8 cellular contexts compared by ENCODE assay signal in the genomic region with DNA sequence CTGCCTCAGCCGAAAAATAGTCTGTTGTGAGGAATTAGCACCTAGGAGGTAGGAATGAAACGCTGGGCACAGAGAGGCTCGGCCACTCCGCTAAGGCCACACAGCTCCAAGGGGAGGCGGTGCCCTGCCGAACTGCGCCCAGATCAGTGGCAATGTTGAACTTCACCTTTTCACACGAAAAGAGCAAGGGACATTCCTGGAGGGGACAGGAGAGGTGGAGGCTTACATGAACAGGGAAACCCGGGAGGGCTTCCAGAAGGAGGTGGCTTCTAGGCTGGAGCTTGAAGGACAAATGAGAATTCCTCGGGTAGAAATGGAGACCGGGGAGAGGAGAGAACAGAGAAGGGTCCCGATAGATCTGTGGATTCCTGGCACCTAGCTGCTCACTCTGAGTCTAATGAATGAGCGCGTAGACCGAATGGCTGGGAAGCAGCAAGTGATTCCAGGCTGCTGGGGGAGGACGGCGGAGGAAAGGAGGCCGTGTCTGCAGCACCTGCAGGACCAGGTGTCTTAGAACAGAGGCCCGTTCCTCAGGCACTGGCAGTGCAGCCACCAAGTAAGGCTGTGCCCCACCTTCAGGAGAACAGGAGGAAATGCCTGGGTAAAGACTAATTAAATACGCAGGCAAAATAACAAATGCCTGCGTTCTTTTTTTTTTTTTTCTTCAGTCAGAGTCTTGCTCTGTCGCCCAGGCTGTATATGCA. TPM values are rescaled to one million over a fixed set of nuclear protein-coding genes. Genes with fewer than 3 reads are reported as not detected.
DNase-seq lines count a peak whose midpoint lies in the region; ATAC-seq and TF ChIP-seq lines count a peak whose summit lies in the region.

No MANE protein-coding gene starts in this region.

- H2AK5ac ChIP-seq in IMR-90 (ENCODE audit: low read depth, low read length), result peak overlapping the region; percentile 96

- TF ChIP-seq RAD21 in IMR-90 (IDR thresholded peaks at IDR 0.05; ENCODE audit: low read length), result peak; percentile 14; the same call in 1 of the 2 replicates

- H3K14ac ChIP-seq in IMR-90 (replicated peaks; ENCODE audit: low read depth, low read length), result peak overlapping the region; percentile 75

- peak overlapping the region; percentile 78; the same call in 1 of the 2 replicates for H3K18ac ChIP-seq in IMR-90 (ENCODE audit: low read depth, low read length)

- intact Hi-C loops in IMR-90 (cut with micrococcal nuclease) (loop anchor here (1.0 kb wide), 1 partner anchor 98 kb away; no protein-coding TSS in a partner anchor), adrenal gland (cut with DNase I) (loop anchor here in 1 of 2 donors (5.0 to 10.0 kb wide), 2 partner anchors 99 to 186 kb away; a partner anchor contains a TSS)

- H4K20me1 ChIP-seq in IMR-90 (ENCODE audit: insufficient read depth, low read length) (peaks cover 10% of the 10 kb centered on the region), hepatocyte (ENCODE audit: insufficient read depth, poor library complexity, severe bottlenecking) (peaks cover 9% of the 10 kb centered on the region)

- H2AK9ac ChIP-seq in IMR-90 (replicated peaks; ENCODE audit: low read depth, low read length, poor library complexity), result peak overlapping the region; percentile 92

- POLR2A ChIA-PET in IMR-90 (lab: Charles Lee; ENCODE audit: unreplicated experiment), result interaction anchor here (0.6 to 0.8 kb wide), 3 partner anchors 36 to 108 kb away, joined by 5 to 18 read pairs (median 5); no protein-coding TSS in a partner anchor

- peaks cover 10 to 42% of the 10 kb centered on the region in 2 experiments for H3K79me1 ChIP-seq in IMR-90 (ENCODE audit: low read depth in 1 of 2, low read length in 2 of 2)

- H3K56ac ChIP-seq in IMR-90 (ENCODE audit: extremely low read depth, insufficient read depth, low read length), result peak overlapping the region; percentile 73

- DNase-seq in AG10803 (ENCODE audit: low read depth) (peak; percentile 47), IMR-90 (peak; percentile 33), adrenal gland (peak in 6 of 7 donors; percentile 50 to 77 (median 64)), hepatocyte (ENCODE audit: low spot score) (peak; percentile 79)

- no peaks in the 10 kb centered on the region for H3K9me3 ChIP-seq in IMR-90 (ENCODE audit: control insufficient read depth, insufficient read depth, low read length)
- H3K9me3 ChIP-seq in adrenal gland (replicated peaks in 1 of 3), result no peaks in the 10 kb centered on the region
- H3K9me3 ChIP-seq in hepatocyte (ENCODE audit: low read depth), result no peaks in the 10 kb centered on the region
- no peaks in the 10 kb centered on the region for H3K9me3 ChIP-seq in skeletal muscle satellite cell (replicated peaks; ENCODE audit: low read length)

- H3K36me3 ChIP-seq in IMR-90 (ENCODE audit: control insufficient read depth, insufficient read depth, low read length) (peaks cover 2% of the 10 kb centered on the region; the same call in 1 of the 2 replicates), adrenal gland (replicated peaks in 1 of 2) (no peaks in the 10 kb centered on the region), hepatocyte (replicated peaks; ENCODE audit: insufficient read depth, low read depth) (no peaks in the 10 kb centered on the region), skeletal muscle satellite cell (ENCODE audit: insufficient read depth, low read length) (no peaks in the 10 kb centered on the region)

- H3K4me2 ChIP-seq in IMR-90 (ENCODE audit: low read depth, low read length), result peak overlapping the region; percentile 76
- H3K4me2 ChIP-seq in hepatocyte, result peak overlapping the region; percentile 86
- H3K4me2 ChIP-seq in skeletal muscle satellite cell (ENCODE audit: low read length), result peak overlapping the region; percentile 98

- peak overlapping the region; percentile 92 for H4K91ac ChIP-seq in IMR-90 (ENCODE audit: insufficient read depth, low read depth, low read length)

- WGBS in IMR-90 (ENCODE audit: extremely low coverage in 2 of 2, insufficient read length in 1 of 2), 2 experiments, result 44% methylated on average over 5 of the region's 22 CpGs; no CpG with 5 or more reads in 1 of the 2 experiments
- 13 to 21% (median 17%) methylated on average over 17 to 22 of the region's 22 CpGs for WGBS in adrenal gland, 4 donors
- 25% methylated on average over 22 of the region's 22 CpGs for WGBS in hepatocyte (ENCODE audit: low lambda C conversion rate, missing lambda C conversion rate)

- H3K9me1 ChIP-seq in IMR-90 (ENCODE audit: insufficient read depth, low read length), result peaks cover 5% of the 10 kb centered on the region

- no peak overlapping the region for H2BK20ac ChIP-seq in IMR-90 (ENCODE audit: low read depth, low read length)

- CTCF ChIA-PET in IMR-90 (lab: Yijun Ruan, JAX), result interaction anchor here (1.0 kb wide), 1 partner anchor 10 kb away, joined by 3 read pairs; no protein-coding TSS in a partner anchor

- no peaks in the 10 kb centered on the region for H3K27me3 ChIP-seq in IMR-90 (ENCODE audit: control insufficient read depth, insufficient read depth, low read length)
- H3K27me3 ChIP-seq in adrenal gland, result no peaks in the 10 kb centered on the region
- no peaks in the 10 kb centered on the region for H3K27me3 ChIP-seq in hepatocyte
- no peaks in the 10 kb centered on the region for H3K27me3 ChIP-seq in skeletal muscle satellite cell (ENCODE audit: control insufficient read depth, insufficient read depth, low read length)

- peak; percentile 42 for TF ChIP-seq CTCF in AG10803 (conservative IDR thresholded peaks at IDR 0.05; ENCODE audit: low read length)
- peak; percentile 37 for TF ChIP-seq CTCF in IMR-90 (conservative IDR thresholded peaks at IDR 0.05; ENCODE audit: low read depth, low read length)
- TF ChIP-seq CTCF in adrenal gland (IDR thresholded peaks at IDR 0.05), result peak in 5 of 6 experiments; percentile 23 to 51 (median 38)
- TF ChIP-seq CTCF in hepatocyte (IDR thresholded peaks at IDR 0.05; ENCODE audit: poor library complexity), result peak; percentile 36

- H3K4ac ChIP-seq in IMR-90 (ENCODE audit: low read depth, low read length), result peak overlapping the region; percentile 95

- H4K5ac ChIP-seq in IMR-90 (ENCODE audit: low read depth, low read length), result peak overlapping the region; percentile 96

- peak overlapping the region; percentile 97 to 98 for H4K8ac ChIP-seq in IMR-90 (ENCODE audit: low read depth in 2 of 2, low read length in 2 of 2)

- H3K23ac ChIP-seq in IMR-90 (ENCODE audit: low read depth, low read length), result peak overlapping the region; percentile 53

- TF ChIP-seq POLR2A in IMR-90 (IDR thresholded peaks at IDR 0.05; ENCODE audit: low read depth, low read length), result no peak
- peak; percentile 42 for TF ChIP-seq POLR2A in Raji (IDR thresholded peaks at IDR 0.05; ENCODE audit: insufficient read depth, low read depth, low read length)
- TF ChIP-seq POLR2A in adrenal gland (IDR thresholded peaks at IDR 0.05), result peak in 1 of 2 donors; percentile 56

- dilution Hi-C loops in IMR-90 (cut with HindIII; ENCODE audit: low sequenced_read_pairs, unreplicated experiment), result no loop called here

- H3K9me2 ChIP-seq in hepatocyte (replicated peaks; ENCODE audit: insufficient read depth), result no peaks in the 10 kb centered on the region

- peak overlapping the region; percentile 81 for H3K9ac ChIP-seq in IMR-90 (ENCODE audit: low read depth, low read length)
- peak overlapping the region; percentile 93 for H3K9ac ChIP-seq in skeletal muscle satellite cell (ENCODE audit: low read depth, low read length)

- peak overlapping the region; percentile 81 for H3K4me3 ChIP-seq in AG10803 (ENCODE audit: low read length)
- H3K4me3 ChIP-seq in IMR-90 (ENCODE audit: insufficient read depth, low read depth, low read length), result peak overlapping the region; percentile 73
- H3K4me3 ChIP-seq in adrenal gland, result peak overlapping the region in 3 of 4 donors; percentile 43 to 94 (median 89)
- H3K4me3 ChIP-seq in hepatocyte, result peak overlapping the region; percentile 81
- H3K4me3 ChIP-seq in skeletal muscle satellite cell (ENCODE audit: low read length), result peak overlapping the region; percentile 93

- H3K79me2 ChIP-seq in hepatocyte, result peaks cover 46% of the 10 kb centered on the region

- no TSS peak for BruUV-seq in IMR-90 (replicated peaks; lab: Mats Ljungman, UMichigan)

- peak overlapping the region; percentile 98 for H2AFZ ChIP-seq in IMR-90 (replicated peaks; ENCODE audit: low read length, poor library complexity)
- H2AFZ ChIP-seq in hepatocyte, result peak overlapping the region; percentile 72

- H3K27ac ChIP-seq in IMR-90 (ENCODE audit: insufficient read depth, low read length) (peak overlapping the region; percentile 90), adrenal gland (peak overlapping the region; percentile 22 to 98 (median 86)), hepatocyte (peak overlapping the region; percentile 84)

- H3K4me1 ChIP-seq in IMR-90 (ENCODE audit: control insufficient read depth, insufficient read depth, low read length) (peaks cover 4% of the 10 kb centered on the region), adrenal gland (replicated peaks in 1 of 2) (peaks cover 5 to 40% of the 10 kb centered on the region in 2 donors), hepatocyte (ENCODE audit: insufficient read depth) (peaks cover 13% of the 10 kb centered on the region), skeletal muscle satellite cell (ENCODE audit: control insufficient read depth, insufficient read depth, low read length) (peaks cover 22% of the 10 kb centered on the region)

- peak; percentile 11 for ATAC-seq in GM18517 (IDR thresholded peaks at IDR 0.05; ENCODE audit: unreplicated experiment)
- peak; percentile 18 for ATAC-seq in IMR-90 (ENCODE audit: low read depth)
- ATAC-seq in HG03108 (IDR thresholded peaks at IDR 0.05; ENCODE audit: unreplicated experiment), result no peak

- H2BK5ac ChIP-seq in IMR-90 (ENCODE audit: low read depth, low read length, poor library complexity, severe bottlenecking), result peak overlapping the region; percentile 87

- in situ Hi-C loops in IMR-90 (cut with MboI; ENCODE audit: low sequenced_read_pairs), result no loop called here

- H2BK120ac ChIP-seq in IMR-90 (ENCODE audit: low read depth, low read length), result peak overlapping the region; percentile 82; the same call in 1 of the 2 replicates

- peak overlapping the region; percentile 8; the same call in 1 of the 3 replicates for H2BK15ac ChIP-seq in IMR-90 (ENCODE audit: low read depth, low read length)

RNA-seq across cellular contexts. Expression of a gene that starts 0.7 kb away (rescaled TPM):
- 12.7 and 14.2 TPM in 2 replicates for total RNA-seq in IMR-90 (2012; rRNA removed)
- polyA plus RNA-seq in IMR-90 (2012; rRNA removed), result 46.7 and 53.2 TPM in 2 replicates
- polyA plus RNA-seq in IMR-90 (2012; cell fraction: cytosol; rRNA removed), result 40.4 and 68.1 TPM in 2 replicates
- polyA plus RNA-seq in IMR-90 (2012; cell fraction: nucleus; rRNA removed; ENCODE audit: low replicate concordance), result 86.4 and 189 TPM in 2 replicates
- total RNA-seq in adrenal gland, result 100 to 1,000 TPM in 5 of 8 donors, 10 to 100 TPM in 3; 67.4 to 163 (median 102) TPM
- 100 to 1,000 TPM in 2 of 3 donors, 10 to 100 TPM in 1; 17.6 to 190 (median 136) TPM for polyA plus RNA-seq in adrenal gland
- 71.3 and 91.4 TPM in 2 replicates for total RNA-seq in hepatocyte
- polyA plus RNA-seq in hepatocyte, result 123 and 124 TPM in 2 replicates
- total RNA-seq in skeletal muscle satellite cell (2012; rRNA removed), result 46.7 and 58.1 TPM in 2 replicates

RNA-seq across cellular contexts. Expression of a gene that starts 56.7 kb away (rescaled TPM):
- total RNA-seq in IMR-90 (2012; rRNA removed) (11.1 and 21.1 TPM in 2 replicates), adrenal gland (10 to 100 TPM; 25.3 to 80.9 (median 43.7) TPM), hepatocyte (22.0 and 25.8 TPM in 2 replicates)
- polyA plus RNA-seq in IMR-90 (2012; rRNA removed) (65.0 and 80.0 TPM in 2 replicates), adrenal gland (10 to 100 TPM; 38.9 to 58.1 (median 52.9) TPM), hepatocyte (99.8 and 106 TPM in 2 replicates)
- polyA plus RNA-seq in IMR-90 (2012; cell fraction: cytosol; rRNA removed), result 64.0 and 137 TPM in 2 replicates
- 31.0 and 41.1 TPM in 2 replicates for polyA plus RNA-seq in IMR-90 (2012; cell fraction: nucleus; rRNA removed; ENCODE audit: low replicate concordance)
- 28.4 and 34.3 TPM in 2 replicates for total RNA-seq in skeletal muscle satellite cell (2012; rRNA removed)

RNA-seq across cellular contexts. Expression of a gene that starts 57.0 kb away (rescaled TPM):
- total RNA-seq in IMR-90 (2012; rRNA removed), result 3.2 and 3.3 TPM in 2 replicates
- polyA plus RNA-seq in IMR-90 (2012; rRNA removed), result 28.1 and 36.1 TPM in 2 replicates
- polyA plus RNA-seq in IMR-90 (2012; cell fraction: cytosol; rRNA removed), result 9.0 and 13.3 TPM in 2 replicates
- 230 and 545 TPM in 2 replicates for polyA plus RNA-seq in IMR-90 (2012; cell fraction: nucleus; rRNA removed; ENCODE audit: low replicate concordance)
- 10 to 100 TPM; 10.9 to 67.2 (median 40.6) TPM for total RNA-seq in adrenal gland
- 100 to 1,000 TPM in 1 of 3 donors, 10 to 100 TPM in 1, 1 to 10 TPM in 1; 3.1 to 144 (median 68.1) TPM for polyA plus RNA-seq in adrenal gland
- total RNA-seq in hepatocyte, result 13.7 and 34.1 TPM in 2 replicates
- 44.3 and 59.2 TPM in 2 replicates for polyA plus RNA-seq in hepatocyte
- 11.7 and 17.5 TPM in 2 replicates for total RNA-seq in skeletal muscle satellite cell (2012; rRNA removed)
